ENCODE assay signal across 14 cellular contexts in genomic region chr3:10992946-10993728, GRCh38. TPM values are rescaled to one million over a fixed set of nuclear protein-coding genes. Genes with fewer than 3 reads are reported as not detected.
DNase-seq lines count a peak whose midpoint lies in the region; FAIRE-seq and TF ChIP-seq lines count a peak whose summit lies in the region.
"Had no signal": no experiment of that assay in that cellular context is flagged by ENCODE, and none has a peak within 500 bp of the region (broad histone marks: within the 10 kb centered on the region; RNA-seq: fewer than 3 reads in every experiment).

No MANE protein-coding gene starts in this region.

- H3K9me3 ChIP-seq in WERI-Rb-1 (ENCODE audit: severe bottlenecking) (no peaks in the 10 kb centered on the region), esophagus squamous epithelium (no peaks in the 10 kb centered on the region), testis (no peaks in the 10 kb centered on the region), HAP-1 (no peaks in the 10 kb centered on the region), small intestine (ENCODE audit: control insufficient read depth, low read depth) (no peaks in the 10 kb centered on the region)
- no peaks in the 10 kb centered on the region for H3K9me3 ChIP-seq in CD8-positive, alpha-beta memory T cell (ENCODE audit: low read length)

- H3K27ac Mint-ChIP-seq in nephron progenitor cell, result no peak overlapping the region
- H3K27ac Mint-ChIP-seq in CD8-positive, alpha-beta memory T cell, result no peak overlapping the region
- H3K27ac Mint-ChIP-seq: activated naive CD4-positive, alpha-beta T cell treated with anti-CD3 and anti-CD28 coated beads, Interleukin-2, amount 50 U/mL, for 24 hours had no signal

- CTCF ChIA-PET in CD8-positive, alpha-beta memory T cell (lab: Charles Lee), result no interaction called here

- no peaks in the 10 kb centered on the region for H3K36me3 ChIP-seq in WERI-Rb-1
- H3K36me3 ChIP-seq in esophagus squamous epithelium, result no peaks in the 10 kb centered on the region
- no peaks in the 10 kb centered on the region for H3K36me3 ChIP-seq in testis (ENCODE audit: low read depth, missing control alignments)
- no peaks in the 10 kb centered on the region for H3K36me3 ChIP-seq in HAP-1 (replicated peaks)
- no peaks in the 10 kb centered on the region for H3K36me3 ChIP-seq in small intestine (ENCODE audit: control insufficient read depth in 2 of 2, insufficient read depth in 2 of 2, low read length in 2 of 2)
- H3K36me3 ChIP-seq in CD8-positive, alpha-beta memory T cell (ENCODE audit: insufficient read depth, low read length), result no peaks in the 10 kb centered on the region

- in situ Hi-C loops in HAP-1 (cut with MboI; ENCODE audit: low sequenced_read_pairs), result no loop called here

- peak overlapping the region; percentile 47 for H3K4me3 Mint-ChIP-seq in nephron progenitor cell
- H3K4me3 Mint-ChIP-seq in CD8-positive, alpha-beta memory T cell, result no peak overlapping the region
- H3K4me3 Mint-ChIP-seq: activated naive CD4-positive, alpha-beta T cell treated with anti-CD3 and anti-CD28 coated beads, Interleukin-2, amount 50 U/mL, for 24 hours had no signal

- DNase-seq in WERI-Rb-1, result no peak
- DNase-seq in esophagus squamous epithelium (lab: John Stamatoyannopoulos, UW), result no peak
- DNase-seq in nephron progenitor cell, result peak; percentile 16
- DNase-seq in testis, result no peak
- DNase-seq in HAP-1 (ENCODE audit: low spot score in 2 of 2), result no peak
- DNase-seq in dedifferentiated amniotic fluid mesenchymal stem cell (ENCODE audit: extremely low spot score), result no peak
- no peak for DNase-seq in small intestine
- DNase-seq in CD8-positive, alpha-beta memory T cell, result no peak
- DNase-seq: cortex of kidney, NCI-H226, T-helper 9 cell had no signal

- H3K27me3 ChIP-seq in WERI-Rb-1 (ENCODE audit: insufficient read depth, low read depth, severe bottlenecking) (peaks cover 28% of the 10 kb centered on the region), esophagus squamous epithelium (peaks cover 0 to 88% (median 0%) of the 10 kb centered on the region in 4 donors), testis (no peaks in the 10 kb centered on the region), HAP-1 (ENCODE audit: low read depth) (peaks cover 32% of the 10 kb centered on the region), small intestine (ENCODE audit: control insufficient read depth in 2 of 2, insufficient read depth in 2 of 2, low read length in 2 of 2) (peaks cover 0 to 23% of the 10 kb centered on the region in 2 donors)
- H3K27me3 ChIP-seq in CD8-positive, alpha-beta memory T cell (ENCODE audit: insufficient read depth, low read length, poor library complexity, severe bottlenecking), result peaks cover 17% of the 10 kb centered on the region

- no peak for TF ChIP-seq POLR2A in esophagus squamous epithelium (IDR thresholded peaks at IDR 0.05)
- TF ChIP-seq POLR2A in testis (IDR thresholded peaks at IDR 0.05), result no peak

- H3K4me1 ChIP-seq in esophagus squamous epithelium, result peaks cover 5 to 62% (median 11%) of the 10 kb centered on the region in 3 donors
- peaks cover 13% of the 10 kb centered on the region for H3K4me1 ChIP-seq in testis
- no peaks in the 10 kb centered on the region for H3K4me1 ChIP-seq in HAP-1
- H3K4me1 ChIP-seq in small intestine (ENCODE audit: control insufficient read depth in 2 of 2, insufficient read depth in 1 of 2, low read depth in 1 of 2, low read length in 1 of 2), result no peaks in the 10 kb centered on the region
- no peaks in the 10 kb centered on the region for H3K4me1 ChIP-seq in CD8-positive, alpha-beta memory T cell (ENCODE audit: insufficient read depth, low read length)

- intact Hi-C loops in esophagus squamous epithelium (cut with DNase I) (no loop called here), testis (cut with DNase I; ENCODE audit: low total_unique reads) (no loop called here)

- H3K36me3 Mint-ChIP-seq in nephron progenitor cell (ENCODE audit: low read depth), result no peaks in the 10 kb centered on the region
- no peaks in the 10 kb centered on the region for H3K36me3 Mint-ChIP-seq in CD8-positive, alpha-beta memory T cell
- H3K36me3 Mint-ChIP-seq: activated naive CD4-positive, alpha-beta T cell treated with anti-CD3 and anti-CD28 coated beads, Interleukin-2, amount 50 U/mL, for 24 hours had no signal

- H3K27me3 Mint-ChIP-seq in nephron progenitor cell (ENCODE audit: low read depth, poor library complexity), result peaks cover 94% of the 10 kb centered on the region
- H3K27me3 Mint-ChIP-seq in CD8-positive, alpha-beta memory T cell, result peaks cover 39 to 73% of the 10 kb centered on the region in 2 donors

- no peaks in the 10 kb centered on the region for H3K9me3 Mint-ChIP-seq in nephron progenitor cell
- H3K9me3 Mint-ChIP-seq in CD8-positive, alpha-beta memory T cell, result peaks cover 0 to 3% (median 0%) of the 10 kb centered on the region in 5 donors
- H3K9me3 Mint-ChIP-seq: activated naive CD4-positive, alpha-beta T cell treated with anti-CD3 and anti-CD28 coated beads, Interleukin-2, amount 50 U/mL, for 24 hours had no signal

- TF ChIP-seq CTCF in WERI-Rb-1 (IDR thresholded peaks at IDR 0.05; ENCODE audit: low read depth, low read length) (no peak), esophagus squamous epithelium (IDR thresholded peaks at IDR 0.05) (no peak), nephron progenitor cell (IDR thresholded peaks at IDR 0.05) (no peak), testis (IDR thresholded peaks at IDR 0.05) (no peak)

- POLR2A ChIA-PET in CD8-positive, alpha-beta memory T cell (lab: Charles Lee), result no interaction called here

- H3K4me1 Mint-ChIP-seq in nephron progenitor cell, result peaks cover 6% of the 10 kb centered on the region
- peaks cover 5 to 6% (median 5%) of the 10 kb centered on the region in 3 donors for H3K4me1 Mint-ChIP-seq in CD8-positive, alpha-beta memory T cell

- no peak overlapping the region for H3K27ac ChIP-seq in WERI-Rb-1
- H3K27ac ChIP-seq in esophagus squamous epithelium, result peak overlapping the region in 3 of 4 donors; percentile 62 to 65 (median 64)
- peak overlapping the region in 1 of 2 donors; percentile 58 for H3K27ac ChIP-seq in testis
- no peak overlapping the region for H3K27ac ChIP-seq in small intestine (ENCODE audit: low read depth in 1 of 2, low read length in 1 of 2)
- H3K27ac ChIP-seq in CD8-positive, alpha-beta memory T cell (ENCODE audit: low read depth, low read length), result no peak overlapping the region

- H3K4me3 ChIP-seq in WERI-Rb-1 (ENCODE audit: low read depth, low read length) (peak overlapping the region; percentile 31), esophagus squamous epithelium (peak overlapping the region; percentile 53 to 73 (median 60)), testis (peak overlapping the region; percentile 53 to 59), HAP-1 (no peak overlapping the region), small intestine (ENCODE audit: low read depth in 1 of 2, low read length in 2 of 2) (no peak overlapping the region)
- H3K4me3 ChIP-seq in CD8-positive, alpha-beta memory T cell (ENCODE audit: low read length), result no peak overlapping the region

- FAIRE-seq in small intestine (lab: Jason Lieb, UNC), result no peak

- 3 to 8% methylated on average over 12 to 19 of the region's 68 CpGs for WGBS in esophagus squamous epithelium, 2 donors
- WGBS in testis, 2 donors, result 0 to 2% methylated on average over 17 to 53 of the region's 68 CpGs
- 6 to 12% (median 10%) methylated on average over 45 to 68 of the region's 68 CpGs for WGBS in small intestine, 3 donors

RNA-seq across cellular contexts. Expression of gene SLC6A1, which starts 0.6 kb away (rescaled TPM):
- total RNA-seq in esophagus squamous epithelium (10 to 100 TPM in 3 of 4 donors, 1 to 10 TPM in 1; 8.6 to 34.4 (median 22.3) TPM), testis (10 to 100 TPM; 13.9 to 14.7 TPM)
- polyA plus RNA-seq in testis (ENCODE audit: insufficient read depth, low read depth, low replicate concordance) (14.4 TPM), small intestine (under 1 TPM in 1 of 3 donors, not detected in 2; 0.27 TPM)
- not detected for total RNA-seq in CD8-positive, alpha-beta memory T cell
- polyA plus RNA-seq in CD8-positive, alpha-beta memory T cell, result not detected
- total RNA-seq: activated CD8-positive, alpha-beta memory T cell treated with anti-CD3 and anti-CD28 coated beads for 36 hours; RPMI7951 had no signal

Comparison
In these comparisons a context has a peak if more than half of its experiments do, and no peak if none do; other contexts are left out.
1. H3K27ac ChIP-seq: peak in esophagus squamous epithelium (3 of 4); none in WERI-Rb-1 (single experiment), small intestine (0 of 2) and CD8-positive, alpha-beta memory T cell (single experiment).
2. H3K4me3 ChIP-seq: peak in WERI-Rb-1 (single experiment), esophagus squamous epithelium (4 of 4) and testis (2 of 2); none in HAP-1 (single experiment), small intestine (0 of 2) and CD8-positive, alpha-beta memory T cell (single experiment).
3. RNA of gene SLC6A1, which starts 0.6 kb away (total RNA-seq): 8.6 to 34.4 TPM in esophagus squamous epithelium and 13.9 to 14.7 TPM in testis; not detected in CD8-positive, alpha-beta memory T cell; every median in the first group is over 4 times any median in the second.